11 cellular contexts compared by ENCODE assay signal in the genomic region with DNA sequence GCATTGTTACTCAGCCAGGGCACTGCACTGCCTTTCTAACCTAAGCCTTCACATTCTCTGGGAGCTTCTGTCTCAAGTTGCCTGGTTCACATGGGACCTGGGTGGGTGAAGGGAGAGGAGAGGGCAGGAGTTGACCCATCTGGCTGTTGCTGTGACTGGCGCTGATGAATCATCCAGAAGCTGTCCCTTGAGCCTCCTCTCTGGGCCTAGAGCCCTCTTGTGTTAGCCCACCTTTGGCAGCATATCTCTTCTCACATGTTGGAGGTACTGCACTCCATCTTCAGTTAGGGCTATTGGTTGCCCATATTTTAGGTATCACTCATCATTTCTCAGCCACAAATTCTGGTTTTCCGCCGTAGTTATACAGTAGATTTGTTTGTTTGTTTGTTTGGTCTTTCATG. TPM values are rescaled to one million over a fixed set of nuclear protein-coding genes. Genes with fewer than 3 reads are reported as not detected.
DNase-seq lines count a peak whose midpoint lies in the region; ATAC-seq and TF ChIP-seq lines count a peak whose summit lies in the region.
"Had no signal": no experiment of that assay in that cellular context is flagged by ENCODE, and none has a peak within 500 bp of the region (broad histone marks: within the 10 kb centered on the region; RNA-seq: fewer than 3 reads in every experiment).

No MANE protein-coding gene starts in this region.

- no peak for TF ChIP-seq RAD21 in IMR-90 (IDR thresholded peaks at IDR 0.05; ENCODE audit: low read length)

- no peak for TF ChIP-seq POLR2A in IMR-90 (IDR thresholded peaks at IDR 0.05; ENCODE audit: low read depth, low read length)

- peak overlapping the region; percentile 34; the same call in 1 of the 2 replicates for H2BK120ac ChIP-seq in IMR-90 (ENCODE audit: low read depth, low read length)

- no peak overlapping the region; the same call in 1 of the 2 replicates for H4K5ac ChIP-seq in IMR-90 (ENCODE audit: low read depth, low read length)

- peak overlapping the region; percentile 27; the same call in 1 of the 2 replicates for H3K18ac ChIP-seq in IMR-90 (ENCODE audit: low read depth, low read length)

- no peak for DNase-seq in CD8-positive, alpha-beta T cell
- DNase-seq in IMR-90 (peak; percentile 10), brain microvascular endothelial cell (peak; percentile 10), myocyte (ENCODE audit: low read depth) (peak; percentile 22), NCI-H82 (lab: John Stamatoyannopoulos, UW) (no peak), RKO (ENCODE audit: low spot score) (no peak), NCI-H526 treated with DMSO at 0.1 percent for 48 hours (lab: John Stamatoyannopoulos, UW) (no peak), NCI-H2196 (lab: John Stamatoyannopoulos, UW; ENCODE audit: unreplicated experiment) (no peak)
- DNase-seq: activated CD8-positive, alpha-beta memory T cell treated with anti-CD3 and anti-CD28 coated beads, Interleukin-2, amount 50 U/mL, for 4 hours; NCI-H2029 treated with DMSO at 0.1 percent for 48 hours had no signal

- H3K36me3 Mint-ChIP-seq in CD8-positive, alpha-beta T cell, result peaks cover 26% of the 10 kb centered on the region

- WGBS in IMR-90 (ENCODE audit: extremely low coverage in 2 of 2, insufficient read length in 1 of 2), 2 experiments, result no CpG with 5 or more reads among the region's 3 CpGs

- dilution Hi-C loops in IMR-90 (cut with HindIII; ENCODE audit: low sequenced_read_pairs, unreplicated experiment), result no loop called here

- H3K27ac ChIP-seq in CD8-positive, alpha-beta T cell (ENCODE audit: low read depth, low read length), result no peak overlapping the region
- H3K27ac ChIP-seq in IMR-90 (ENCODE audit: insufficient read depth, low read length) (no peak overlapping the region), brain microvascular endothelial cell (peak overlapping the region; percentile 36)

- peak; percentile 14 for ATAC-seq in CD8-positive, alpha-beta T cell
- ATAC-seq in IMR-90 (ENCODE audit: low read depth), result no peak

- H2BK5ac ChIP-seq in IMR-90 (ENCODE audit: low read depth, low read length, poor library complexity, severe bottlenecking), result peak overlapping the region; percentile 41

- peak overlapping the region; percentile 12 for H3K4me3 Mint-ChIP-seq in CD8-positive, alpha-beta T cell
- H3K4me3 Mint-ChIP-seq: brain had no signal

- no TSS peak for BruUV-seq in IMR-90 (replicated peaks; lab: Mats Ljungman, UMichigan)

- H3K4me1 ChIP-seq in CD8-positive, alpha-beta T cell (ENCODE audit: insufficient read depth, low read length), result peaks cover 41% of the 10 kb centered on the region
- H3K4me1 ChIP-seq in IMR-90 (ENCODE audit: control insufficient read depth, insufficient read depth, low read length), result peaks cover 7% of the 10 kb centered on the region

- no peaks in the 10 kb centered on the region for H3K9me3 ChIP-seq in CD8-positive, alpha-beta T cell (ENCODE audit: low read length)
- H3K9me3 ChIP-seq in IMR-90 (ENCODE audit: control insufficient read depth, insufficient read depth, low read length), result no peaks in the 10 kb centered on the region; the same call in 1 of the 2 replicates

- H3K4ac ChIP-seq in IMR-90 (ENCODE audit: low read depth, low read length), result no peak overlapping the region

- CTCF ChIA-PET in CD8-positive, alpha-beta T cell (lab: Charles Lee), result interaction anchor here (0.6 to 1.8 kb wide), 3 partner anchors 20 to 87 kb away, joined by 3 to 8 read pairs (median 3); partner anchors contain the start of gene XRN2
- CTCF ChIA-PET in IMR-90 (lab: Yijun Ruan, JAX), result no interaction called here

- in situ Hi-C loops in IMR-90 (cut with MboI; ENCODE audit: low sequenced_read_pairs) (no loop called here), brain microvascular endothelial cell (cut with HindIII; ENCODE audit: low pct_ligation_motif_present, low sequenced_read_pairs) (no loop called here)

- H2AK5ac ChIP-seq in IMR-90 (ENCODE audit: low read depth, low read length), result no peak overlapping the region

- no peak overlapping the region; a peak in 1 of 4 replicates for H4K8ac ChIP-seq in IMR-90 (ENCODE audit: low read depth in 2 of 2, low read length in 2 of 2)

- no peak overlapping the region for H4K91ac ChIP-seq in IMR-90 (ENCODE audit: insufficient read depth, low read depth, low read length)

- H3K4me2 ChIP-seq in IMR-90 (ENCODE audit: low read depth, low read length), result no peak overlapping the region; the same call in 1 of the 2 replicates

- peak overlapping the region; percentile 1 for H3K27ac Mint-ChIP-seq in CD8-positive, alpha-beta T cell

- TF ChIP-seq CTCF in CD8-positive, alpha-beta T cell (IDR thresholded peaks at IDR 0.05), result no peak
- TF ChIP-seq CTCF in IMR-90 (conservative IDR thresholded peaks at IDR 0.05; ENCODE audit: low read depth, low read length) (no peak), brain microvascular endothelial cell (IDR thresholded peaks at IDR 0.05; ENCODE audit: low read depth, low read length, missing control alignments) (no peak)

- peaks cover 71% of the 10 kb centered on the region for H4K20me1 ChIP-seq in IMR-90 (ENCODE audit: insufficient read depth, low read length)

- peaks cover 71% of the 10 kb centered on the region for H3K4me1 Mint-ChIP-seq in CD8-positive, alpha-beta T cell (ENCODE audit: low read depth)

- H3K9me1 ChIP-seq in IMR-90 (ENCODE audit: insufficient read depth, low read length), result peaks cover 13% of the 10 kb centered on the region

- H3K27me3 Mint-ChIP-seq in CD8-positive, alpha-beta T cell (ENCODE audit: low read depth), result no peaks in the 10 kb centered on the region
- H3K27me3 Mint-ChIP-seq: brain had no signal

- peak overlapping the region; percentile 56 for H2AK9ac ChIP-seq in IMR-90 (replicated peaks; ENCODE audit: low read depth, low read length, poor library complexity)

- no peak overlapping the region for H3K9ac ChIP-seq in IMR-90 (ENCODE audit: low read depth, low read length)

- H3K27me3 ChIP-seq in CD8-positive, alpha-beta T cell (ENCODE audit: insufficient read depth, low read length), result no peaks in the 10 kb centered on the region
- H3K27me3 ChIP-seq in IMR-90 (ENCODE audit: control insufficient read depth, insufficient read depth, low read length) (no peaks in the 10 kb centered on the region), brain microvascular endothelial cell (replicated peaks) (no peaks in the 10 kb centered on the region)

- H2BK20ac ChIP-seq in IMR-90 (ENCODE audit: low read depth, low read length), result no peak overlapping the region

- peak overlapping the region; percentile 59; the same call in 1 of the 2 replicates for H3K14ac ChIP-seq in IMR-90 (replicated peaks; ENCODE audit: low read depth, low read length)

- peaks cover 22 to 53% of the 10 kb centered on the region in 2 experiments for H3K79me1 ChIP-seq in IMR-90 (ENCODE audit: low read depth in 1 of 2, low read length in 2 of 2)

- H2AFZ ChIP-seq in IMR-90 (replicated peaks; ENCODE audit: low read length, poor library complexity), result peak overlapping the region; percentile 14

- H3K9me3 Mint-ChIP-seq in CD8-positive, alpha-beta T cell, result peaks cover 16% of the 10 kb centered on the region

- H3K36me3 ChIP-seq in CD8-positive, alpha-beta T cell (ENCODE audit: insufficient read depth, low read length), result no peaks in the 10 kb centered on the region
- H3K36me3 ChIP-seq in IMR-90 (ENCODE audit: control insufficient read depth, insufficient read depth, low read length) (no peaks in the 10 kb centered on the region), brain microvascular endothelial cell (replicated peaks) (no peaks in the 10 kb centered on the region)

- intact Hi-C loops in CD8-positive, alpha-beta T cell (cut with DNase I, micrococcal nuclease), result loop anchor here in 1 of 2 experiments (2.0 kb wide), 1 partner anchor 14 kb away; no protein-coding TSS in a partner anchor
- intact Hi-C loops in IMR-90 (cut with micrococcal nuclease), result no loop called here

- H3K23ac ChIP-seq in IMR-90 (ENCODE audit: low read depth, low read length), result peak overlapping the region; percentile 46; the same call in 1 of the 2 replicates

- H2BK15ac ChIP-seq in IMR-90 (ENCODE audit: low read depth, low read length), result no peak overlapping the region

- POLR2A ChIA-PET in CD8-positive, alpha-beta T cell (lab: Charles Lee), result interaction anchor here (1.8 kb wide), 1 partner anchor 20 kb away, joined by 4 read pairs; the partner anchor contains the start of gene XRN2
- POLR2A ChIA-PET in IMR-90 (lab: Charles Lee; ENCODE audit: unreplicated experiment), result no interaction called here

- H3K4me3 ChIP-seq in CD8-positive, alpha-beta T cell (ENCODE audit: low read depth, low read length), result no peak overlapping the region
- H3K4me3 ChIP-seq in IMR-90 (ENCODE audit: insufficient read depth, low read depth, low read length) (no peak overlapping the region), brain microvascular endothelial cell (ENCODE audit: low read depth, low read length) (no peak overlapping the region)

- no peak overlapping the region for H3K56ac ChIP-seq in IMR-90 (ENCODE audit: extremely low read depth, insufficient read depth, low read length)

TF ChIP-seq in IMR-90, 13 proteins besides CTCF, POLR2A, EP300 and RAD21 (continues in another document):
- TF ChIP-seq USF2 (IDR thresholded peaks at IDR 0.05; ENCODE audit: low read depth, low read length), result no peak
- no peak for TF ChIP-seq SMC3 (IDR thresholded peaks at IDR 0.05; ENCODE audit: low read depth, low read length)
- no peak for TF ChIP-seq ELK1 (IDR thresholded peaks at IDR 0.05; ENCODE audit: borderline replicate concordance, low read depth, low read length)
- TF ChIP-seq MAFK (IDR thresholded peaks at IDR 0.05; ENCODE audit: low read depth, low read length), result no peak

RNA-seq across cellular contexts. Expression of gene XRN2, which starts 19.8 kb away (rescaled TPM):
- 10 to 100 TPM; 52.1 to 54.2 TPM for total RNA-seq in CD8-positive, alpha-beta T cell
- total RNA-seq in IMR-90 (2012; rRNA removed), result 70.8 and 99.2 TPM in 2 replicates
- 49.5 and 58.1 TPM in 2 replicates for polyA plus RNA-seq in IMR-90 (2012; rRNA removed)
- 12.7 and 15.9 TPM in 2 replicates for polyA plus RNA-seq in IMR-90 (2012; cell fraction: cytosol; rRNA removed)
- polyA plus RNA-seq in IMR-90 (2012; cell fraction: nucleus; rRNA removed; ENCODE audit: low replicate concordance), result 11.1 and 42.3 TPM in 2 replicates
- 87.0 and 91.1 TPM in 2 replicates for total RNA-seq in myocyte
- 37.1 TPM for polyA plus RNA-seq in myocyte (2012)

Comparison
In these comparisons a context has a peak if more than half of its experiments do, and no peak if none do; other contexts are left out.
1. DNase-seq: peak in IMR-90 (single experiment), brain microvascular endothelial cell (single experiment) and myocyte (single experiment); none in CD8-positive, alpha-beta T cell (0 of 7), NCI-H82 (single experiment), RKO (single experiment), NCI-H526 treated with DMSO at 0.1 percent for 48 hours (single experiment) and NCI-H2196 (single experiment).